8 cellular contexts compared by ENCODE assay signal in the genomic region with DNA sequence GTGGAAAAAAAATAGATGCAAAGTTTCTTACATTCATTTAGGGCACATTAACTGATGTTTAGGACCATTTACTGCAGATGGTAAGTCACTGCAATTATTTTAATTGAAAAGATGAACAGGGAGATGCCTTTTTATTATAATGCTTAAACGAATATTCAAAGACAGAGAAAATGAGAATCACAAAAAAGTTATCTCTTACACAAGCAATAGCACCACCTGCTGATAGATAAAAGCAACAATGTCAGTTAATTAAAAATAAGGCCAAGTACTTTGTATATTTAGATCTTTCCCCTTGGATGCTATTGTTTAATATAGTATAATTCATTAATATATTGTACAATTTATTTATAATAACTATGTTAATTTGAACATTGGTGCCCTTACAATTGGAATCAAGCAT. TPM values are rescaled to one million over a fixed set of nuclear protein-coding genes. Genes with fewer than 3 reads are reported as not detected.
A peak's percentile ranks its signal among the peaks of the same experiment; 100 is the strongest.
DNase-seq lines count a peak whose midpoint lies in the region; ATAC-seq, FAIRE-seq and TF ChIP-seq lines count a peak whose summit lies in the region.

No MANE protein-coding gene starts in this region.

- H3K27me3 ChIP-seq in CD8-positive, alpha-beta T cell (ENCODE audit: insufficient read depth, low read length): no peaks in the 10 kb centered on the region

- CTCF ChIA-PET in CD8-positive, alpha-beta T cell (lab: Charles Lee): no interaction called here

- in situ Hi-C loops in KBM-7 (cut with MboI; ENCODE audit: low pct_unique_long_range_greater_than_20kb, low sequenced_read_pairs): no loop called here

- H3K4me1 Mint-ChIP-seq in CD8-positive, alpha-beta T cell (ENCODE audit: low read depth): no peaks in the 10 kb centered on the region

- no peak for ATAC-seq in CD8-positive, alpha-beta T cell
- ATAC-seq in HG03095 (IDR thresholded peaks at IDR 0.05; ENCODE audit: unreplicated experiment) (no peak), HG02852 (IDR thresholded peaks at IDR 0.05; ENCODE audit: unreplicated experiment) (no peak), GM18858 (IDR thresholded peaks at IDR 0.05; ENCODE audit: unreplicated experiment) (no peak)

- no peak overlapping the region for H3K9ac ChIP-seq in kidney (ENCODE audit: low read length in 2 of 2)

- H3K4me3 ChIP-seq in CD8-positive, alpha-beta T cell (ENCODE audit: low read depth, low read length): no peak overlapping the region
- H3K4me3 ChIP-seq in kidney (ENCODE audit: low read length in 2 of 2): no peak overlapping the region

- H3K36me3 ChIP-seq in CD8-positive, alpha-beta T cell (ENCODE audit: insufficient read depth, low read length): no peaks in the 10 kb centered on the region
- no peaks in the 10 kb centered on the region for H3K36me3 ChIP-seq in kidney (ENCODE audit: control insufficient read depth in 1 of 2, insufficient read depth in 2 of 2, low read length in 2 of 2)

- peak; percentile 97 for FAIRE-seq in kidney (lab: Jason Lieb, UNC)

- peaks cover 22% of the 10 kb centered on the region for H3K36me3 Mint-ChIP-seq in CD8-positive, alpha-beta T cell

- H3K4me1 ChIP-seq in CD8-positive, alpha-beta T cell (ENCODE audit: insufficient read depth, low read length): no peaks in the 10 kb centered on the region
- no peaks in the 10 kb centered on the region for H3K4me1 ChIP-seq in kidney (ENCODE audit: control insufficient read depth in 1 of 2, insufficient read depth in 1 of 2, low read depth in 1 of 2, low read length in 2 of 2)

- TF ChIP-seq CTCF in CD8-positive, alpha-beta T cell (IDR thresholded peaks at IDR 0.05): peak; percentile 46
- TF ChIP-seq CTCF in kidney (IDR thresholded peaks at IDR 0.05; ENCODE audit: borderline replicate concordance, extremely low read depth, insufficient read depth): peak; percentile 32

- intact Hi-C loops in CD8-positive, alpha-beta T cell (cut with DNase I, micrococcal nuclease): loop anchor here in 1 of 2 experiments (5.0 kb wide), 2 partner anchors 456 to 1496 kb away; no protein-coding TSS in a partner anchor
- intact Hi-C loops in kidney (cut with DNase I): no loop called here

- POLR2A ChIA-PET in CD8-positive, alpha-beta T cell (lab: Charles Lee): no interaction called here

- no peaks in the 10 kb centered on the region for H3K9me3 ChIP-seq in CD8-positive, alpha-beta T cell (ENCODE audit: low read length)
- H3K9me3 ChIP-seq in kidney (ENCODE audit: control insufficient read depth in 1 of 2, low read length in 2 of 2): no peaks in the 10 kb centered on the region

- no peaks in the 10 kb centered on the region for H3K27me3 Mint-ChIP-seq in CD8-positive, alpha-beta T cell (ENCODE audit: low read depth)

- H3K9me3 Mint-ChIP-seq in CD8-positive, alpha-beta T cell: peaks cover under 1% of the 10 kb centered on the region

- no peak overlapping the region for H3K27ac Mint-ChIP-seq in CD8-positive, alpha-beta T cell

- H3K27ac ChIP-seq in CD8-positive, alpha-beta T cell (ENCODE audit: low read depth, low read length): no peak overlapping the region
- no peak overlapping the region for H3K27ac ChIP-seq in kidney (ENCODE audit: low read depth in 2 of 2, low read length in 2 of 2)

- DNase-seq in CD8-positive, alpha-beta T cell: no peak
- peak; percentile 14 for DNase-seq in KBM-7
- DNase-seq in SW480 (ENCODE audit: low spot score): peak; percentile 63
- no peak for DNase-seq in kidney
- no peak for DNase-seq in activated CD4-positive, CD25-positive, alpha-beta regulatory T cell (lab: John Stamatoyannopoulos, UW)

- no peak overlapping the region for H3K4me3 Mint-ChIP-seq in CD8-positive, alpha-beta T cell

RNA-seq across cellular contexts. Expression of gene IFT80, which starts 55.9 kb away (rescaled TPM):
- total RNA-seq in CD8-positive, alpha-beta T cell: 10 to 100 TPM in 1 of 2 experiments, 1 to 10 TPM in 1; 9.9 to 12.7 TPM
- total RNA-seq in kidney: 36.6 TPM
- 17.5 TPM for polyA plus RNA-seq in kidney (ENCODE audit: insufficient read depth, low read depth, low replicate concordance)

RNA-seq across cellular contexts. Expression of gene SMC4, which starts 56.3 kb away (rescaled TPM):
- total RNA-seq in CD8-positive, alpha-beta T cell: 10 to 100 TPM; 40.8 to 43.5 TPM
- total RNA-seq in kidney: 24.5 TPM
- 7.4 TPM for polyA plus RNA-seq in kidney (ENCODE audit: insufficient read depth, low read depth, low replicate concordance)

Comparison
In these comparisons a context has a peak if more than half of its experiments do, and no peak if none do; other contexts are left out.
1. DNase-seq: peak in KBM-7 (single experiment) and SW480 (single experiment); none in CD8-positive, alpha-beta T cell (0 of 7), kidney (single experiment) and activated CD4-positive, CD25-positive, alpha-beta regulatory T cell (0 of 4).